ENCODE assay signal across 4 cellular contexts in genomic region chr22:42607641-42608040, GRCh38. TPM values are rescaled to one million over a fixed set of nuclear protein-coding genes. Genes with fewer than 3 reads are reported as not detected.
"Had no signal": no experiment of that assay in that cellular context is flagged by ENCODE, and none has a peak within 500 bp of the region (broad histone marks: within the 10 kb centered on the region; RNA-seq: fewer than 3 reads in every experiment).

No MANE protein-coding gene starts in this region.

RNA-seq across cellular contexts. Expression of gene ATP5MGL, which starts 32.8 kb away (rescaled TPM):
- total RNA-seq: M059J, PC-3, Peyer's patch, SK-MEL-5 had no signal
